Comparison of ENCODE assay signal across 27 cellular contexts in genomic region chr1:98314591-98314990, GRCh38.
"Had no signal": no experiment of that assay in that cellular context is flagged by ENCODE, and none has a peak within 500 bp of the region (broad histone marks: within the 10 kb centered on the region; RNA-seq: fewer than 3 reads in every experiment).

No MANE protein-coding gene starts in this region.

- H3K9me3 ChIP-seq: ascending aorta, body of pancreas, SJSA1 had no signal

- DNase-seq: activated CD4-positive, alpha-beta T cell treated with anti-CD3 and anti-CD28 coated beads for 48 hours; activated CD4-positive, alpha-beta T cell treated with anti-CD3 and anti-CD28 coated beads, Interleukin-2, amount 50 U/mL, for 4 hours; activated CD4-positive, CD25-positive, alpha-beta regulatory T cell treated with anti-CD3 and anti-CD28 coated beads, Interleukin-2, amount 50 U/mL, for 72 hours; activated CD8-positive, alpha-beta memory T cell treated with anti-CD3 and anti-CD28 coated beads for 24 hours; activated effector memory CD4-positive, alpha-beta T cell treated with anti-CD3 and anti-CD28 coated beads, Interleukin-2, amount 50 U/mL, for 16 hours; activated naive CD4-positive, alpha-beta T cell treated with Interleukin-2 at 50 U/mL for 16 hours; activated naive CD8-positive, alpha-beta T cell treated with anti-CD3 and anti-CD28 coated beads, Interleukin-2, amount 50 U/mL, for 24 hours; activated T-cell treated with anti-CD3 and anti-CD28 coated beads, Interleukin-2, amount 50 U/mL, for 4 hours; amniotic stem cell; body of pancreas; central memory CD4-positive, alpha-beta T cell; Kasumi-1; KBM-7; NCI-H1048; NCI-H146; NCI-H187 treated with DMSO at 0.1 percent for 48 hours; NCI-H2081 treated with DMSO at 0.1 percent for 48 hours; NCI-H345; NCI-H524 treated with DMSO at 0.1 percent for 48 hours; NCI-H774; SHP77; T-helper 9 cell had no signal

- H3K9me3 Mint-ChIP-seq: activated naive CD4-positive, alpha-beta T cell treated with anti-CD3 and anti-CD28 coated beads, Interleukin-2, amount 50 U/mL, for 72 hours; activated naive CD8-positive, alpha-beta T cell treated with anti-CD3 and anti-CD28 coated beads, Interleukin-2, amount 50 U/mL, for 24 hours; T-helper 1 cell treated with Interleukin-12 subunit alpha and Interleukin-12 subunit beta and Interleukin-4 antibody, amounts not matched to agents 30 μg/mL and 1 μg/mL, for 36 hours had no signal

- H3K27me3 ChIP-seq: ascending aorta, body of pancreas, SJSA1 had no signal

- H3K4me1 Mint-ChIP-seq: activated naive CD8-positive, alpha-beta T cell treated with anti-CD3 and anti-CD28 coated beads, Interleukin-2, amount 50 U/mL, for 24 hours had no signal

- H3K27ac Mint-ChIP-seq: activated naive CD4-positive, alpha-beta T cell treated with anti-CD3 and anti-CD28 coated beads, Interleukin-2, amount 50 U/mL, for 72 hours; activated naive CD8-positive, alpha-beta T cell treated with anti-CD3 and anti-CD28 coated beads, Interleukin-2, amount 50 U/mL, for 24 hours; T-helper 1 cell treated with Interleukin-12 subunit alpha and Interleukin-12 subunit beta and Interleukin-4 antibody, amounts not matched to agents 30 μg/mL and 1 μg/mL, for 36 hours; WTC11 had no signal

- H3K36me3 ChIP-seq: ascending aorta, SJSA1 had no signal

- H3K27me3 Mint-ChIP-seq: activated naive CD8-positive, alpha-beta T cell treated with anti-CD3 and anti-CD28 coated beads, Interleukin-2, amount 50 U/mL, for 24 hours had no signal

- ATAC-seq: activated naive CD4-positive, alpha-beta T cell treated with anti-CD3 and anti-CD28 coated beads, Interleukin-2, amount 50 U/mL, for 72 hours; activated naive CD8-positive, alpha-beta T cell treated with anti-CD3 and anti-CD28 coated beads, Interleukin-2, amount 50 U/mL, for 24 hours; activated T-cell treated with anti-CD3 and anti-CD28 coated beads, Interleukin-2, amount 50 U/mL, for 4 hours; body of pancreas; WTC11 had no signal

- H3K4me3 ChIP-seq: body of pancreas, SJSA1 had no signal

- H3K4me3 Mint-ChIP-seq: activated naive CD8-positive, alpha-beta T cell treated with anti-CD3 and anti-CD28 coated beads, Interleukin-2, amount 50 U/mL, for 24 hours; activated T-cell treated with anti-CD3 and anti-CD28 coated beads, Interleukin-2, amount 50 U/mL, for 4 hours; T-helper 1 cell treated with Interleukin-12 subunit alpha and Interleukin-12 subunit beta and Interleukin-4 antibody, amounts not matched to agents 30 μg/mL and 1 μg/mL, for 36 hours; WTC11 had no signal

- H3K36me3 Mint-ChIP-seq: activated naive CD4-positive, alpha-beta T cell treated with anti-CD3 and anti-CD28 coated beads, Interleukin-2, amount 50 U/mL, for 72 hours; WTC11 had no signal

- H3K4me1 ChIP-seq: body of pancreas had no signal

- H3K27ac ChIP-seq: ascending aorta, body of pancreas had no signal
